Comparison of ENCODE assay signal across 26 cellular contexts in genomic region chr6:3278691-3279090, GRCh38.
"Had no signal": no experiment of that assay in that cellular context is flagged by ENCODE, and none has a peak within 500 bp of the region (broad histone marks: within the 10 kb centered on the region; RNA-seq: fewer than 3 reads in every experiment).

No MANE protein-coding gene starts in this region.

- H3K9me3 Mint-ChIP-seq: activated CD8-positive, alpha-beta T cell treated with anti-CD3 and anti-CD28 coated beads for 36 hours; activated naive CD4-positive, alpha-beta T cell treated with anti-CD3 and anti-CD28 coated beads, Interleukin-2, amount 50 U/mL, for 24 hours; activated T-cell treated with anti-CD3 and anti-CD28 coated beads, Interleukin-2, amount 50 U/mL, for 72 hours; activated T-helper 2 cell treated with anti-CD3 and anti-CD28 coated beads, Interferon-gamma antibody, Interleukin-2, Interleukin-4, amounts not matched to agents 10 μg/mL and 5 μg/mL and 100 μg/mL, durations not matched to agents 14 hours and 24 hours and 36 hours; T-helper 1 cell treated with Interleukin-12 subunit alpha and Interleukin-12 subunit beta and Interleukin-4 antibody, amounts not matched to agents 30 μg/mL and 1 μg/mL, for 36 hours had no signal

- H3K27ac Mint-ChIP-seq: activated CD8-positive, alpha-beta T cell treated with anti-CD3 and anti-CD28 coated beads for 36 hours; activated naive CD4-positive, alpha-beta T cell treated with anti-CD3 and anti-CD28 coated beads, Interleukin-2, amount 50 U/mL, for 24 hours; activated T-cell treated with anti-CD3 and anti-CD28 coated beads, Interleukin-2, amount 50 U/mL, for 72 hours; activated T-helper 2 cell treated with anti-CD3 and anti-CD28 coated beads, Interferon-gamma antibody, Interleukin-2, Interleukin-4, amounts not matched to agents 10 μg/mL and 5 μg/mL and 100 μg/mL, durations not matched to agents 14 hours and 24 hours and 36 hours; T-helper 1 cell treated with Interleukin-12 subunit alpha and Interleukin-12 subunit beta and Interleukin-4 antibody, amounts not matched to agents 30 μg/mL and 1 μg/mL, for 36 hours had no signal

- DNase-seq: activated CD4-positive, alpha-beta T cell treated with anti-CD3 and anti-CD28 coated beads for 4 hours; activated CD4-positive, CD25-positive, alpha-beta regulatory T cell; activated CD8-positive, alpha-beta memory T cell treated with anti-CD3 and anti-CD28 coated beads, Interleukin-2, amount 50 U/mL, for 4 hours; activated CD8-positive, alpha-beta T cell treated with anti-CD3 and anti-CD28 coated beads for 36 hours; activated naive CD4-positive, alpha-beta T cell; activated T-cell treated with anti-CD3 and anti-CD28 coated beads, Interleukin-2, amount 50 U/mL, for 72 hours; NCI-H1092 treated with DMSO at 0.1 percent for 48 hours; NCI-H1417 treated with DMSO at 0.1 percent for 48 hours; NCI-H1694; NCI-H2029; NCI-H2107; NCI-H2171 treated with DMSO at 0.1 percent for 48 hours; NCI-H226; NCI-H526 treated with DMSO at 0.1 percent for 48 hours; NCI-H82; NK-92 treated with Interleukin-12 subunit alpha and Interleukin-12 subunit beta, amount 100 ng/mL, for 24 hours; OCI-M1; SHP77 had no signal

- H3K4me3 ChIP-seq: breast epithelium, SJSA1 had no signal

- H3K4me3 Mint-ChIP-seq: activated CD8-positive, alpha-beta T cell treated with anti-CD3 and anti-CD28 coated beads for 36 hours; activated naive CD4-positive, alpha-beta T cell treated with anti-CD3 and anti-CD28 coated beads, Interleukin-2, amount 50 U/mL, for 24 hours; activated T-cell treated with anti-CD3 and anti-CD28 coated beads, Interleukin-2, amount 50 U/mL, for 72 hours; T-helper 1 cell treated with Interleukin-12 subunit alpha and Interleukin-12 subunit beta and Interleukin-4 antibody, amounts not matched to agents 30 μg/mL and 1 μg/mL, for 36 hours had no signal

- H3K36me3 Mint-ChIP-seq: activated naive CD4-positive, alpha-beta T cell treated with anti-CD3 and anti-CD28 coated beads, Interleukin-2, amount 50 U/mL, for 24 hours had no signal

- H3K27me3 ChIP-seq: breast epithelium, SJSA1 had no signal

- H3K9me3 ChIP-seq: breast epithelium had no signal

- H3K4me1 ChIP-seq: breast epithelium, SJSA1 had no signal

- H3K27me3 Mint-ChIP-seq: activated CD8-positive, alpha-beta T cell treated with anti-CD3 and anti-CD28 coated beads for 36 hours; activated naive CD4-positive, alpha-beta T cell treated with anti-CD3 and anti-CD28 coated beads, Interleukin-2, amount 50 U/mL, for 24 hours had no signal

- ATAC-seq: activated T-cell treated with anti-CD3 and anti-CD28 coated beads, Interleukin-2, amount 50 U/mL, for 72 hours; Panc1 had no signal

- H3K27ac ChIP-seq: KMS-11, RWPE1, SJSA1 had no signal

- H3K36me3 ChIP-seq: breast epithelium had no signal
